In the genomic region with DNA sequence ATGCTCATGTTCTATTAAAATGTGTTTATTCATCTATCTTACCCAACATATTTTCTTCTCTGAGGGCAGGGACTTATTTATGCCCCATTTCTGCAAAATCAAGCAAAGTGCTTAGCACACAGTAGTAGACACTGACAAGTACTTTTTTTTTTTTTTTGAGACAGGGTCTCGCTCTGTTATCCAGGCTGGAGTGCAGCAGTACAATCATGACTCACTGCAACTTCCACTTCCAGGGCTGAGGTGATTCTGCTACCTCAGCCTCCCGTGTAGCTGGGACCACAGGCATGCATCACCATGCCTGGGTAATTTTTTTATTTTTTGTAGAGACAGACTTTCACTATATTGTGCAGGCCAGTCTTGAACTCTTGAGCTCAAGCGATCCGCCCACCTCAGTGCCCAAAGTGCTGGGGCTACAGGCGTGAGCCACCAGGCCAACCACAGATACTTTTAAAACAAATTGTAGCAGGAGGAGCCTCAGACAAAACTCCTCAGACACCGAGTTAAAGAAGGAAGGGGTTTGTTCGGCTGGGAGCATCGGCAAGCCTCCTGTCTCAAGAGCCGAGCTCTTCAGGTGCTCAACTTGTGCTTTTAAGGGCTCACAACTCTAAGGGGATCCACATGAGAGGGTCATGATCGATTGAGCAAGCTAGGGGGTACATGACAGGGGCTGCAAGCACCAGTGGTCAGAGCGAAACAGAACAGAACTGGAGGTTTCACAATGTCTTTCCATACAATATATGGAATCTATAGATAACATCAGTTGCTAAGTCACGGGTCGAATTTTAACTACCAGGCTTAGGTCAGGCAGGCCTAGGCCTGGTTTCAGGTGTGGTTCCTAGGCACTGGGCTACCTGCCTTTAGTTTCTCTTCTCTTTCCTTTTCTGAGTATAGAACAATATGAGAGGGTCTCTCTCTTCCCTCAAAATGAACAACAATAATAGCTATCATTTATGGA, we compare ENCODE assay signal across 18 cellular contexts. TPM values are rescaled to one million over a fixed set of nuclear protein-coding genes. Genes with fewer than 3 reads are reported as not detected.
A peak's percentile ranks its signal among the peaks of the same experiment; 100 is the strongest.
DNase-seq lines count a peak whose midpoint lies in the region; ATAC-seq, FAIRE-seq and TF ChIP-seq lines count a peak whose summit lies in the region.
"Had no signal": no experiment of that assay in that cellular context is flagged by ENCODE, and none has a peak within 500 bp of the region (broad histone marks: within the 10 kb centered on the region; RNA-seq: fewer than 3 reads in every experiment).

No MANE protein-coding gene starts in this region.

- H3K4me1 Mint-ChIP-seq in astrocyte (ENCODE audit: low read depth, unreplicated experiment) = peaks cover 10% of the 10 kb centered on the region
- no peaks in the 10 kb centered on the region for H3K4me1 Mint-ChIP-seq in CD4-positive, alpha-beta T cell (ENCODE audit: low read depth)
- H3K4me1 Mint-ChIP-seq in CD8-positive, alpha-beta memory T cell = peaks cover 0 to 8% (median 0%) of the 10 kb centered on the region in 3 donors

- POLR2A ChIA-PET in CD4-positive, alpha-beta T cell (lab: Charles Lee) = interaction anchor here (1.5 to 2.3 kb wide), 2 partner anchors 15 kb away, joined by 5 to 6 read pairs; no protein-coding TSS in a partner anchor
- POLR2A ChIA-PET in CD8-positive, alpha-beta memory T cell (lab: Charles Lee) = interaction anchor here (0.7 kb wide), 1 partner anchor 296 kb away, joined by 3 read pairs; no protein-coding TSS in a partner anchor

- ATAC-seq in activated CD4-positive, CD25-positive, alpha-beta regulatory T cell treated with anti-CD3 and anti-CD28 coated beads, Interleukin-2, amount 50 U/mL, for 24 hours = no peak
- no peak for ATAC-seq in CD4-positive, alpha-beta T cell (ENCODE audit: poor library complexity)
- ATAC-seq: activated T-cell treated with anti-CD3 and anti-CD28 coated beads, Interleukin-2, amount 50 U/mL, for 4 hours; left colon had no signal

- no peaks in the 10 kb centered on the region for H3K27me3 ChIP-seq in astrocyte (ENCODE audit: insufficient read depth, low read length)
- H3K27me3 ChIP-seq in CD4-positive, alpha-beta T cell (ENCODE audit: control insufficient read depth, insufficient read depth, low read length) = no peaks in the 10 kb centered on the region
- H3K27me3 ChIP-seq in testis = no peaks in the 10 kb centered on the region
- no peaks in the 10 kb centered on the region for H3K27me3 ChIP-seq in CD8-positive, alpha-beta memory T cell (ENCODE audit: insufficient read depth, low read length, poor library complexity, severe bottlenecking)
- H3K27me3 ChIP-seq: spleen, stomach had no signal

- TF ChIP-seq CTCF in astrocyte (IDR thresholded peaks at IDR 0.05; ENCODE audit: insufficient read depth, low read depth, low read length) (no peak), testis (IDR thresholded peaks at IDR 0.05) (no peak)
- no peak for TF ChIP-seq CTCF in CD4-positive, alpha-beta T cell (IDR thresholded peaks at IDR 0.05)

- no peak overlapping the region for H3K4me3 Mint-ChIP-seq in astrocyte (ENCODE audit: unreplicated experiment)
- no peak overlapping the region for H3K4me3 Mint-ChIP-seq in CD4-positive, alpha-beta T cell
- no peak overlapping the region for H3K4me3 Mint-ChIP-seq in CD8-positive, alpha-beta memory T cell
- H3K4me3 Mint-ChIP-seq: activated CD4-positive, alpha-beta T cell treated with anti-CD3 and anti-CD28 coated beads, Interleukin-2, amount 10 ng/mL, durations not matched to agents 24 days and 14 days; activated T-cell treated with anti-CD3 and anti-CD28 coated beads, Interleukin-2, amount 50 U/mL, for 4 hours; dendritic cell treated with granulocyte-macrophage colony-stimulating factor and Interleukin-4, amounts not matched to agents 40 ng/mL and 50 ng/mL, for 4 days; T-helper 2 cell treated with Interferon-gamma antibody and Interleukin-4, amounts not matched to agents 5 μg/mL and 100 μg/mL, for 36 hours had no signal

- H3K4me1 ChIP-seq in astrocyte (ENCODE audit: insufficient read depth, low read length) (peaks cover 7% of the 10 kb centered on the region), testis (peaks cover 3% of the 10 kb centered on the region)
- peaks cover 2% of the 10 kb centered on the region for H3K4me1 ChIP-seq in CD8-positive, alpha-beta memory T cell (ENCODE audit: insufficient read depth, low read length)

- H3K9me3 ChIP-seq in astrocyte (ENCODE audit: insufficient read depth, low read depth, low read length) (no peaks in the 10 kb centered on the region), testis (no peaks in the 10 kb centered on the region)
- no peaks in the 10 kb centered on the region for H3K9me3 ChIP-seq in CD4-positive, alpha-beta T cell (ENCODE audit: control insufficient read depth, low read length)
- H3K9me3 ChIP-seq in CD8-positive, alpha-beta memory T cell (ENCODE audit: low read length) = peaks cover 4% of the 10 kb centered on the region
- H3K9me3 ChIP-seq: stomach had no signal

- intact Hi-C loops in CD4-positive, alpha-beta T cell (cut with DNase I, micrococcal nuclease) = no loop called here
- intact Hi-C loops in testis (cut with DNase I; ENCODE audit: low total_unique reads) = no loop called here

- H3K9me3 Mint-ChIP-seq in astrocyte (ENCODE audit: unreplicated experiment) = peaks cover 6% of the 10 kb centered on the region
- H3K9me3 Mint-ChIP-seq in CD4-positive, alpha-beta T cell = no peaks in the 10 kb centered on the region
- H3K9me3 Mint-ChIP-seq in CD8-positive, alpha-beta memory T cell = no peaks in the 10 kb centered on the region
- H3K9me3 Mint-ChIP-seq: activated CD4-positive, alpha-beta T cell treated with anti-CD3 and anti-CD28 coated beads, Interleukin-2, amount 10 ng/mL, durations not matched to agents 24 days and 14 days; activated T-cell treated with anti-CD3 and anti-CD28 coated beads, Interleukin-2, amount 50 U/mL, for 4 hours; dendritic cell treated with granulocyte-macrophage colony-stimulating factor and Interleukin-4, amounts not matched to agents 40 ng/mL and 50 ng/mL, for 4 days; T-helper 2 cell treated with Interferon-gamma antibody and Interleukin-4, amounts not matched to agents 5 μg/mL and 100 μg/mL, for 36 hours had no signal

- no peak overlapping the region for H2AFZ ChIP-seq in astrocyte (ENCODE audit: low read depth, low read length)

- no peaks in the 10 kb centered on the region for H3K27me3 Mint-ChIP-seq in astrocyte (ENCODE audit: low read depth, unreplicated experiment)
- no peaks in the 10 kb centered on the region for H3K27me3 Mint-ChIP-seq in CD4-positive, alpha-beta T cell
- H3K27me3 Mint-ChIP-seq in CD8-positive, alpha-beta memory T cell = peaks cover 0 to 5% of the 10 kb centered on the region in 2 donors
- H3K27me3 Mint-ChIP-seq: activated CD4-positive, alpha-beta T cell treated with anti-CD3 and anti-CD28 coated beads, Interleukin-2, amount 10 ng/mL, durations not matched to agents 24 days and 14 days; dendritic cell treated with granulocyte-macrophage colony-stimulating factor and Interleukin-4, amounts not matched to agents 40 ng/mL and 50 ng/mL, for 4 days had no signal

- no peak for TF ChIP-seq POLR2A in testis (IDR thresholded peaks at IDR 0.05)

- H3K27ac Mint-ChIP-seq in astrocyte (ENCODE audit: unreplicated experiment) = peak overlapping the region; percentile 72
- H3K27ac Mint-ChIP-seq in CD4-positive, alpha-beta T cell = no peak overlapping the region
- H3K27ac Mint-ChIP-seq in CD8-positive, alpha-beta memory T cell = peak overlapping the region in 1 of 8 donors; percentile 92
- H3K27ac Mint-ChIP-seq: activated CD4-positive, alpha-beta T cell treated with anti-CD3 and anti-CD28 coated beads, Interleukin-2, amount 10 ng/mL, durations not matched to agents 24 days and 14 days; dendritic cell treated with granulocyte-macrophage colony-stimulating factor and Interleukin-4, amounts not matched to agents 40 ng/mL and 50 ng/mL, for 4 days; T-helper 2 cell treated with Interferon-gamma antibody and Interleukin-4, amounts not matched to agents 5 μg/mL and 100 μg/mL, for 36 hours had no signal

- DNase-seq in A172 (ENCODE audit: low spot score) (peak; percentile 19), HT1080 (ENCODE audit: low read depth) (peak; percentile 94), astrocyte (ENCODE audit: low read depth) (peak; percentile 63), islet precursor cell (peak; percentile 90), testis (no peak)
- DNase-seq in CD4-positive, alpha-beta T cell = no peak
- no peak for DNase-seq in CD8-positive, alpha-beta memory T cell
- DNase-seq: activated CD4-positive, alpha-beta T cell treated with anti-CD3 and anti-CD28 coated beads, Interleukin-2, amount 10 ng/mL, durations not matched to agents 24 days and 14 days; activated T-cell treated with anti-CD3 and anti-CD28 coated beads, Interleukin-2, amount 50 U/mL, for 4 hours; COR-L47; left colon; NCI-H1417 treated with DMSO at 0.1 percent for 48 hours; SHP77 treated with DMSO at 0.1 percent for 48 hours; spleen; stomach had no signal

- WGBS in testis, 2 donors = 84 to 86% methylated on average over 13 of the region's 13 CpGs

- H3K79me2 ChIP-seq in astrocyte (ENCODE audit: insufficient read depth, low read length) = peaks cover 4% of the 10 kb centered on the region

- no peaks in the 10 kb centered on the region for H4K20me1 ChIP-seq in astrocyte (ENCODE audit: insufficient read depth, low read length)

- CTCF ChIA-PET in CD4-positive, alpha-beta T cell (lab: Charles Lee) = interaction anchor here (0.5 to 2.4 kb wide), 2 partner anchors 15 kb away, joined by 3 to 8 read pairs; no protein-coding TSS in a partner anchor
- CTCF ChIA-PET in CD8-positive, alpha-beta memory T cell (lab: Charles Lee) = interaction anchor here (0.9 to 5.0 kb wide), 2 partner anchors 9 to 15 kb away, joined by 3 to 23 read pairs; no protein-coding TSS in a partner anchor

- no peak for FAIRE-seq in astrocyte (lab: Jason Lieb, UNC)

- H3K9ac ChIP-seq in astrocyte (ENCODE audit: low read length) = no peak overlapping the region

- H3K27ac ChIP-seq in astrocyte (ENCODE audit: low read depth, low read length) (no peak overlapping the region), testis (no peak overlapping the region)
- no peak overlapping the region for H3K27ac ChIP-seq in CD4-positive, alpha-beta T cell (ENCODE audit: low read depth, low read length)
- no peak overlapping the region for H3K27ac ChIP-seq in CD8-positive, alpha-beta memory T cell (ENCODE audit: low read depth, low read length)
- H3K27ac ChIP-seq: spleen, stomach had no signal

- no peaks in the 10 kb centered on the region for H3K36me3 Mint-ChIP-seq in astrocyte (ENCODE audit: low read depth, unreplicated experiment)
- H3K36me3 Mint-ChIP-seq in CD4-positive, alpha-beta T cell (ENCODE audit: low read depth) = no peaks in the 10 kb centered on the region
- peaks cover 0 to 3% (median 0%) of the 10 kb centered on the region in 3 donors for H3K36me3 Mint-ChIP-seq in CD8-positive, alpha-beta memory T cell

- H3K4me3 ChIP-seq in astrocyte (ENCODE audit: insufficient read depth, low read depth, low read length) (no peak overlapping the region), testis (no peak overlapping the region)
- no peak overlapping the region for H3K4me3 ChIP-seq in CD8-positive, alpha-beta memory T cell (ENCODE audit: low read length)
- H3K4me3 ChIP-seq: spleen, stomach had no signal

- H3K4me2 ChIP-seq in astrocyte (ENCODE audit: low read length) = peak overlapping the region; percentile 34

- no peaks in the 10 kb centered on the region for H3K36me3 ChIP-seq in astrocyte (ENCODE audit: insufficient read depth, low read length)
- H3K36me3 ChIP-seq in testis (ENCODE audit: low read depth, missing control alignments) = no peaks in the 10 kb centered on the region
- no peaks in the 10 kb centered on the region for H3K36me3 ChIP-seq in CD8-positive, alpha-beta memory T cell (ENCODE audit: insufficient read depth, low read length)
- H3K36me3 ChIP-seq: spleen, stomach had no signal

RNA-seq across cellular contexts. Expression of gene TMEM167B, which starts 5.7 kb away (rescaled TPM):
- 16.0 and 17.2 TPM in 2 replicates for total RNA-seq in A172 (2014; rRNA removed; shearing (Covaris generic))
- total RNA-seq in HT1080 (2014; rRNA removed; shearing (Covaris generic)) = 7.5 and 10.6 TPM in 2 replicates
- 13.7 and 15.7 TPM in 2 replicates for polyA plus RNA-seq in HT1080 (2015; cell fraction: cytosol; rRNA removed)
- polyA plus RNA-seq in HT1080 (2015; cell fraction: nucleus; rRNA removed) = 8.7 and 9.9 TPM in 2 replicates
- total RNA-seq in astrocyte (31.9 and 33.6 TPM in 2 replicates), testis (10 to 100 TPM; 34.6 to 37.3 TPM)
- total RNA-seq in CD4-positive, alpha-beta T cell = 10 to 100 TPM; 70.2 to 71.0 TPM
- polyA plus RNA-seq in testis (ENCODE audit: insufficient read depth, low read depth, low replicate concordance) = 47.0 TPM
- 10 to 100 TPM; 30.3 to 36.6 TPM for total RNA-seq in CD8-positive, alpha-beta memory T cell
- polyA plus RNA-seq in CD8-positive, alpha-beta memory T cell = 38.2 TPM

RNA-seq across cellular contexts. Expression of gene TAF13, which starts 9.0 kb away (rescaled TPM):
- total RNA-seq in A172 (2014; rRNA removed; shearing (Covaris generic)) = 66.7 and 78.1 TPM in 2 replicates
- 52.5 and 60.0 TPM in 2 replicates for total RNA-seq in HT1080 (2014; rRNA removed; shearing (Covaris generic))
- polyA plus RNA-seq in HT1080 (2015; cell fraction: cytosol; rRNA removed) = 90.6 and 109 TPM in 2 replicates
- polyA plus RNA-seq in HT1080 (2015; cell fraction: nucleus; rRNA removed) = 30.2 and 36.1 TPM in 2 replicates
- total RNA-seq in astrocyte = 126 and 143 TPM in 2 replicates
- 10 to 100 TPM; 25.9 to 26.5 TPM for total RNA-seq in CD4-positive, alpha-beta T cell
- total RNA-seq in testis = 10 to 100 TPM; 27.9 to 42.0 TPM
- polyA plus RNA-seq in testis (ENCODE audit: insufficient read depth, low read depth, low replicate concordance) = 38.5 TPM
- 10 to 100 TPM; 37.5 to 40.9 TPM for total RNA-seq in CD8-positive, alpha-beta memory T cell
- polyA plus RNA-seq in CD8-positive, alpha-beta memory T cell = 2.3 TPM

RNA-seq across cellular contexts. Expression of gene ELAPOR1, which starts 29.1 kb away (rescaled TPM):
- 1.7 and 3.2 TPM in 2 replicates for total RNA-seq in A172 (2014; rRNA removed; shearing (Covaris generic))
- total RNA-seq in HT1080 (2014; rRNA removed; shearing (Covaris generic)) = 0.73 and 1.3 TPM in 2 replicates
- 1.1 and 1.3 TPM in 2 replicates for polyA plus RNA-seq in HT1080 (2015; cell fraction: cytosol; rRNA removed)
- polyA plus RNA-seq in HT1080 (2015; cell fraction: nucleus; rRNA removed) = 1.4 and 1.7 TPM in 2 replicates
- total RNA-seq in astrocyte (1.2 and 1.7 TPM in 2 replicates), testis (10 to 100 TPM; 31.2 to 47.8 TPM)
- 10 to 100 TPM; 14.2 to 16.1 TPM for total RNA-seq in CD4-positive, alpha-beta T cell
- 82.3 TPM for polyA plus RNA-seq in testis (ENCODE audit: insufficient read depth, low read depth, low replicate concordance)
- 10 to 100 TPM; 11.3 to 13.9 TPM for total RNA-seq in CD8-positive, alpha-beta memory T cell
- 15.7 TPM for polyA plus RNA-seq in CD8-positive, alpha-beta memory T cell

RNA-seq across cellular contexts. Expression of gene WDR47, which starts 42.9 kb away (rescaled TPM):
- total RNA-seq in A172 (2014; rRNA removed; shearing (Covaris generic)) = 19.5 and 29.4 TPM in 2 replicates
- total RNA-seq in HT1080 (2014; rRNA removed; shearing (Covaris generic)) = 9.2 and 16.6 TPM in 2 replicates
- 4.1 and 5.6 TPM in 2 replicates for polyA plus RNA-seq in HT1080 (2015; cell fraction: cytosol; rRNA removed)
- 11.4 and 12.9 TPM in 2 replicates for polyA plus RNA-seq in HT1080 (2015; cell fraction: nucleus; rRNA removed)
- total RNA-seq in astrocyte (32.8 and 34.2 TPM in 2 replicates), testis (10 to 100 TPM; 34.7 to 40.4 TPM)
- 10 to 100 TPM; 16.2 to 18.7 TPM for total RNA-seq in CD4-positive, alpha-beta T cell
- 40.5 TPM for polyA plus RNA-seq in testis (ENCODE audit: insufficient read depth, low read depth, low replicate concordance)
- total RNA-seq in CD8-positive, alpha-beta memory T cell = 10 to 100 TPM; 14.4 to 15.1 TPM
- 6.2 TPM for polyA plus RNA-seq in CD8-positive, alpha-beta memory T cell

Comparison
In these comparisons a context has a peak if more than half of its experiments do, and no peak if none do; other contexts are left out.
1. DNase-seq: peak in A172 (single experiment), HT1080 (single experiment), astrocyte (single experiment) and islet precursor cell (single experiment); none in CD4-positive, alpha-beta T cell (0 of 10), testis (single experiment) and CD8-positive, alpha-beta memory T cell (0 of 5).